Comparison of ENCODE assay signal across 8 cellular contexts in the genomic region with DNA sequence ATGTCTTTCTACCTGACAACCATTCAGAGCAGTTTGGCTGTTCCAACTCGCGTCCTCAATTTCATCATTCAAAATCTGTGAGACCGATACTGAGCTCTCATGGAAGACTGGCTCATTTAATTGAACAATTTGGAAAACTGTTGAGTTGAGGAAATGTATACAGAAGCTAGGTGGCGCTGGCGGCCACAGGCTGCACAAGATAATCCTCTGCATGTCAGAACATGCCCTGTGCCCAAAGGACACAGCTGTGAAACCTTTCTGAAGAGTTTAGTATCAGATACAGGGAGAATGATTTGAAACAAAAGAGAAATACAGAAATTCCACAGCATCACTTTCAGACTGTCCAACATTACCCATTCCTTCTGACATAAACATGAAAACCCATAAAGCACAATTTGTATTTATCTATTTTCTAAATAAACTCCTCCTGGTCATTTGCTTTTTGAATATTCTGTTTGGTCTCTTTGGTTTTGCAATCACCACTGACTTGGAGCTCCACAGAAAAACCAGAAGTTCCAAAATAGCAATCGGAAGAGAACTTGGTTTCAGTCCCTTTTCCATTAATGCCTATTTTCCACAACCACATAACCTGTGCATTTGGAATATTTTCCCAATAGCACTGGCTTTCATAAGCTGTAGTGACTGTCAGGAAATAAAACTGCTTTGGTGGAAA.
A peak's percentile ranks its signal among the peaks of the same experiment; 100 is the strongest.
DNase-seq lines count a peak whose midpoint lies in the region; ATAC-seq and TF ChIP-seq lines count a peak whose summit lies in the region.

No MANE protein-coding gene starts in this region.

- no peak overlapping the region for H3K27ac ChIP-seq in DND-41 (ENCODE audit: low read length)
- peak overlapping the region; percentile 1 to 81 (median 62) for H3K27ac ChIP-seq in heart left ventricle

- 9 to 16% (median 13%) methylated on average over 6 of the region's 6 CpGs for WGBS in heart left ventricle, 4 donors

- no peak overlapping the region for H3K4me2 ChIP-seq in DND-41 (ENCODE audit: insufficient read depth, low read length)

- TF ChIP-seq POLR2A in heart left ventricle (IDR thresholded peaks at IDR 0.05): no peak

- H3K9ac ChIP-seq in DND-41 (ENCODE audit: low read depth, low read length): no peak overlapping the region

- intact Hi-C loops in heart left ventricle (cut with DNase I): loop anchor here in 9 of 10 donors (1.0 to 10.0 kb wide), 12 partner anchors 35 to 1018 kb away; partner anchors contain the start of gene KCNJ2 (in 2 of the 9)

- H3K79me2 ChIP-seq in DND-41 (ENCODE audit: insufficient read depth, low read length): no peaks in the 10 kb centered on the region

- no peaks in the 10 kb centered on the region for H3K27me3 Mint-ChIP-seq in progenitor cell of endocrine pancreas

- H3K36me3 ChIP-seq in DND-41 (ENCODE audit: insufficient read depth, low read length) (no peaks in the 10 kb centered on the region), heart left ventricle (no peaks in the 10 kb centered on the region)

- peak overlapping the region in 1 of 2 donors; percentile 96 for H3K27ac Mint-ChIP-seq in activated naive CD4-positive, alpha-beta T cell treated with anti-CD3 and anti-CD28 coated beads, Interleukin-2, amount 50 U/mL, for 72 hours
- H3K27ac Mint-ChIP-seq in progenitor cell of endocrine pancreas: peak overlapping the region; percentile 29

- no peaks in the 10 kb centered on the region for H3K9me3 ChIP-seq in DND-41 (ENCODE audit: insufficient read depth, low read length, severe bottlenecking)
- H3K9me3 ChIP-seq in heart left ventricle: no peaks in the 10 kb centered on the region

- peaks cover 0 to 5% of the 10 kb centered on the region in 2 donors for H3K36me3 Mint-ChIP-seq in activated naive CD4-positive, alpha-beta T cell treated with anti-CD3 and anti-CD28 coated beads, Interleukin-2, amount 50 U/mL, for 72 hours
- H3K36me3 Mint-ChIP-seq in progenitor cell of endocrine pancreas (ENCODE audit: insufficient read depth): no peaks in the 10 kb centered on the region

- peak; percentile 72 for ATAC-seq in DND-41 (ENCODE audit: insufficient read depth, low read depth)
- peak; percentile 86 for ATAC-seq in GM19463 (IDR thresholded peaks at IDR 0.05; ENCODE audit: unreplicated experiment)
- peak; percentile 83 for ATAC-seq in HG03460 (IDR thresholded peaks at IDR 0.05; ENCODE audit: unreplicated experiment)
- ATAC-seq in activated naive CD4-positive, alpha-beta T cell treated with anti-CD3 and anti-CD28 coated beads, Interleukin-2, amount 50 U/mL, for 72 hours: peak; percentile 60 to 91
- ATAC-seq in heart left ventricle: peak; percentile 68 to 92 (median 86)

- H2AFZ ChIP-seq in DND-41 (ENCODE audit: low read depth, low read length): no peak overlapping the region

- H4K20me1 ChIP-seq in DND-41 (ENCODE audit: insufficient read depth, low read length): no peaks in the 10 kb centered on the region

- H3K27me3 ChIP-seq in DND-41 (ENCODE audit: insufficient read depth, low read length, poor library complexity) (no peaks in the 10 kb centered on the region), heart left ventricle (no peaks in the 10 kb centered on the region)

- peak; percentile 78 for TF ChIP-seq CTCF in DND-41 (IDR thresholded peaks at IDR 0.05; ENCODE audit: borderline replicate concordance, extremely low read depth, low read length, poor library complexity, severe bottlenecking)
- TF ChIP-seq CTCF in heart left ventricle (IDR thresholded peaks at IDR 0.05): peak; percentile 79 to 95 (median 89)
- peak; percentile 93 for TF ChIP-seq CTCF in progenitor cell of endocrine pancreas (IDR thresholded peaks at IDR 0.05; ENCODE audit: unreplicated experiment)

- DNase-seq in DND-41: peak; percentile 61
- peak; percentile 49 to 84 for DNase-seq in NCI-H446 (lab: John Stamatoyannopoulos, UW)
- peak; percentile 20 to 57 for DNase-seq in activated naive CD4-positive, alpha-beta T cell treated with anti-CD3 and anti-CD28 coated beads, Interleukin-2, amount 50 U/mL, for 72 hours (ENCODE audit: low spot score in 2 of 2)
- peak; percentile 62 to 87 (median 76) for DNase-seq in heart left ventricle
- peak; percentile 22 for DNase-seq in progenitor cell of endocrine pancreas (ENCODE audit: low spot score, unreplicated experiment)
- no peak for DNase-seq in 8988T

- H3K9me3 Mint-ChIP-seq in activated naive CD4-positive, alpha-beta T cell treated with anti-CD3 and anti-CD28 coated beads, Interleukin-2, amount 50 U/mL, for 72 hours: peaks cover 0 to 5% of the 10 kb centered on the region in 2 donors
- H3K9me3 Mint-ChIP-seq in progenitor cell of endocrine pancreas (ENCODE audit: low read depth): peaks cover 4% of the 10 kb centered on the region

- H3K4me3 Mint-ChIP-seq in progenitor cell of endocrine pancreas (ENCODE audit: low read depth): no peak overlapping the region

- H3K4me3 ChIP-seq in DND-41 (ENCODE audit: low read depth in 1 of 2, low read length in 2 of 2): no peak overlapping the region
- H3K4me3 ChIP-seq in heart left ventricle: no peak overlapping the region

- peaks cover 13% of the 10 kb centered on the region for H3K4me1 Mint-ChIP-seq in progenitor cell of endocrine pancreas (ENCODE audit: low read depth)

- peaks cover 16% of the 10 kb centered on the region for H3K4me1 ChIP-seq in DND-41 (ENCODE audit: insufficient read depth, low read length)
- peaks cover 5 to 39% (median 33%) of the 10 kb centered on the region in 12 donors for H3K4me1 ChIP-seq in heart left ventricle
